In the genomic region with DNA sequence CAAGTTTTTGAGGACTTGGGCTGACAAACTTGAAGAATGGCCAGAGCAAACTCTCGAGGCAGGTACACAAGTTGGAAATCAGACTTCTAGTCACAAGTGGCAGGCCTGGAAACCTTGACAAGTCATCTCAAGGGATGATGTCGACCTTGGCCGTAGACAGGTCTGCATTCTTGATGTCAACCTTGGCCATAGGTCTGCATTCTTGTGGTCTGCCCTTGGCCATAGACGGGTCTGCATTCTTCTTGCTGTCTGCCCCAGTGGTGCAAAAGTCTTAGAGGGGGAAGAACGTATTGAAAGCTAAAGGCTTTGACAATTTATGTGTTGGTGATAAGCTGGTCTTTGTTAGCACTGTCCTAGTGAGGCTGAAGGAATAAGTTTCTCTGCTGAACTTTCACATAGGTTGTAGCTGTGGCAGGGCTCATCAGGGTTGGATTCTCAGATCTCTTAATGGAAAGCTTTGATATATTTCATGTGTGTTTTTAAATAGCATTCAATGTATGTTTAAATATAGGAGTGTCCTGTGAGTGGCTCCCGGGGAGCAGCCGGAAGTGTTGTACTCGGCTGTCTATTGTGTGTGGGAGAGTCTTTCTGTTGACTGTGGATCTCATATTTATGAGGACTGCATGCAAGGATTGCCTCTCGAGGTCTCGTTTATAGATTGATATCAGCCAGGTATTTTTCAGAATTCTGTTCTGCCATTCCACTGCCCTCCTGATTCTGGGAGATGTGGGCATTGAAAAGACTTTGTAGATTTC, we compare ENCODE assay signal across 11 cellular contexts. TPM values are rescaled to one million over a fixed set of nuclear protein-coding genes. Genes with fewer than 3 reads are reported as not detected.
DNase-seq lines count a peak whose midpoint lies in the region; ATAC-seq, FAIRE-seq and TF ChIP-seq lines count a peak whose summit lies in the region.
"Had no signal": no experiment of that assay in that cellular context is flagged by ENCODE, and none has a peak within 500 bp of the region (broad histone marks: within the 10 kb centered on the region; RNA-seq: fewer than 3 reads in every experiment).

No MANE protein-coding gene starts in this region.

- CTCF ChIA-PET in Panc1 (lab: Charles Lee) (interaction anchor here (0.7 kb wide), 1 partner anchor 123 kb away, joined by 3 read pairs; no protein-coding TSS in a partner anchor), GM10248 (lab: Yijun Ruan, JAX) (interaction anchor here (0.7 to 6.7 kb wide), 19 partner anchors 9 to 386 kb away, joined by 3 to 73 read pairs (median 3); no protein-coding TSS in a partner anchor)
- CTCF ChIA-PET in CD8-positive, alpha-beta memory T cell (lab: Charles Lee) = interaction anchor here (0.7 to 4.6 kb wide), 9 partner anchors 7 to 385 kb away, joined by 3 to 33 read pairs (median 5); no protein-coding TSS in a partner anchor

- H3K27ac Mint-ChIP-seq in CD8-positive, alpha-beta memory T cell = peak overlapping the region in 3 of 8 donors; percentile 25 to 64 (median 40)

- TF ChIP-seq POLR2A in GM12891 (IDR thresholded peaks at IDR 0.05; ENCODE audit: low read depth, low read length) = no peak

- in situ Hi-C loops in Panc1 (cut with HindIII; ENCODE audit: low pct_unique_long_range_greater_than_20kb, low sequenced_read_pairs) = no loop called here

- BruUV-seq in Panc1 (replicated peaks; lab: Mats Ljungman, UMichigan) = no TSS peak

- no peaks in the 10 kb centered on the region for H3K9me3 Mint-ChIP-seq in CD8-positive, alpha-beta memory T cell
- H3K9me3 Mint-ChIP-seq: naive B cell had no signal

- no peak overlapping the region for H3K4me3 ChIP-seq in AG10803 (ENCODE audit: low read length)
- H3K4me3 ChIP-seq in Panc1 (ENCODE audit: low read depth in 2 of 2, low read length in 2 of 2) = no peak overlapping the region
- no peak overlapping the region for H3K4me3 ChIP-seq in CD8-positive, alpha-beta memory T cell (ENCODE audit: low read length)

- H3K27me3 ChIP-seq in Panc1 (ENCODE audit: control insufficient read depth, insufficient read depth, low read length) = no peaks in the 10 kb centered on the region
- H3K27me3 ChIP-seq in CD8-positive, alpha-beta memory T cell (ENCODE audit: insufficient read depth, low read length, poor library complexity, severe bottlenecking) = no peaks in the 10 kb centered on the region

- H3K36me3 Mint-ChIP-seq in CD8-positive, alpha-beta memory T cell = peaks cover 0 to 23% (median 5%) of the 10 kb centered on the region in 3 donors
- H3K36me3 Mint-ChIP-seq: naive B cell had no signal

- no peaks in the 10 kb centered on the region for H3K27me3 Mint-ChIP-seq in CD8-positive, alpha-beta memory T cell
- H3K27me3 Mint-ChIP-seq: naive B cell had no signal

- ATAC-seq in Panc1 (0 out of 2 replicates have a peak, but pooled peaks have one; percentile 29), HG03097 (IDR thresholded peaks at IDR 0.05; ENCODE audit: low FRiP score, unreplicated experiment) (no peak)

- no peak overlapping the region for H3K27ac ChIP-seq in Panc1 (ENCODE audit: low read length)
- no peak overlapping the region for H3K27ac ChIP-seq in CD8-positive, alpha-beta memory T cell (ENCODE audit: low read depth, low read length)
- H3K27ac ChIP-seq: epithelial cell of prostate, HL-60 had no signal

- FAIRE-seq in GM12891 (lab: Jason Lieb, UNC) = no peak

- peaks cover 4 to 16% (median 11%) of the 10 kb centered on the region in 3 donors for H3K4me1 Mint-ChIP-seq in CD8-positive, alpha-beta memory T cell

- H3K9me3 ChIP-seq in Panc1 (ENCODE audit: control insufficient read depth, insufficient read depth, low read depth, low read length) = no peaks in the 10 kb centered on the region
- no peaks in the 10 kb centered on the region for H3K9me3 ChIP-seq in CD8-positive, alpha-beta memory T cell (ENCODE audit: low read length)

- H3K4me3 Mint-ChIP-seq in CD8-positive, alpha-beta memory T cell = no peak overlapping the region
- H3K4me3 Mint-ChIP-seq: naive B cell had no signal

- DNase-seq in AG10803 (ENCODE audit: low read depth) = peak; percentile 60
- DNase-seq in M059J (ENCODE audit: low read depth) = peak; percentile 19
- DNase-seq in Panc1 (ENCODE audit: low read depth, low spot score) = no peak
- DNase-seq in kidney tubule cell (ENCODE audit: low spot score) = peak; percentile 81
- no peak for DNase-seq in GM10248 (ENCODE audit: extremely low spot score)
- DNase-seq in CD8-positive, alpha-beta memory T cell = no peak
- DNase-seq in GM12891 (ENCODE audit: insufficient read length, low spot score) = no peak

- H3K4me1 ChIP-seq in Panc1 (ENCODE audit: control insufficient read depth, insufficient read depth, low read length) = no peaks in the 10 kb centered on the region
- H3K4me1 ChIP-seq in CD8-positive, alpha-beta memory T cell (ENCODE audit: insufficient read depth, low read length) = peaks cover 6% of the 10 kb centered on the region

- intact Hi-C loops in Panc1 (cut with micrococcal nuclease; ENCODE audit: unreplicated experiment) = loop anchor here (2.0 kb wide), 1 partner anchor 124 kb away; no protein-coding TSS in a partner anchor

- TF ChIP-seq CTCF in AG10803 (conservative IDR thresholded peaks at IDR 0.05; ENCODE audit: low read length) (no peak), Panc1 (IDR thresholded peaks at IDR 0.05) (no peak), GM10248 (IDR thresholded peaks at IDR 0.05; ENCODE audit: control extremely low read depth, extremely low read depth, low read depth, missing control alignments) (no peak)

- no peaks in the 10 kb centered on the region for H3K36me3 ChIP-seq in Panc1 (ENCODE audit: control insufficient read depth, insufficient read depth, low read length)
- H3K36me3 ChIP-seq in CD8-positive, alpha-beta memory T cell (ENCODE audit: insufficient read depth, low read length) = no peaks in the 10 kb centered on the region

- POLR2A ChIA-PET in Panc1 (lab: Charles Lee) = no interaction called here
- POLR2A ChIA-PET in GM10248 (lab: Yijun Ruan, JAX) = no interaction called here
- POLR2A ChIA-PET in CD8-positive, alpha-beta memory T cell (lab: Charles Lee) = no interaction called here

TF ChIP-seq in GM12891, 5 proteins besides CTCF, POLR2A, EP300 and RAD21:
- TF ChIP-seq POLR2AphosphoS5 (IDR thresholded peaks at IDR 0.05; ENCODE audit: low read depth, low read length) (no peak), TAF1 (IDR thresholded peaks at IDR 0.05; ENCODE audit: low read depth, low read length) (no peak), SPI1 (IDR thresholded peaks at IDR 0.05; ENCODE audit: low read depth, low read length) (no peak), POU2F2 (IDR thresholded peaks at IDR 0.05; ENCODE audit: low read depth, low read length) (no peak), PAX5 (IDR thresholded peaks at IDR 0.05; ENCODE audit: insufficient read depth, low read length, severe bottlenecking) (no peak)

RNA-seq across cellular contexts. Expression of gene SUB1, which starts 27.0 kb away (rescaled TPM):
- total RNA-seq in M059J (2014; rRNA removed; shearing (Covaris generic)) = 243 and 612 TPM in 2 replicates
- total RNA-seq in Panc1 (2021; ENCODE audit: unreplicated experiment) = 204 TPM
- 85.8 TPM for polyA plus RNA-seq in Panc1 (2012; ENCODE audit: insufficient read length)
- total RNA-seq in CD8-positive, alpha-beta memory T cell = 100 to 1,000 TPM; 484 to 511 TPM
- 476 TPM for polyA plus RNA-seq in CD8-positive, alpha-beta memory T cell
- polyA plus RNA-seq in GM12891 (2012; ENCODE audit: low read depth, missing spikeins) = 407 TPM

Comparison
In these comparisons a context has a peak if more than half of its experiments do, and no peak if none do; other contexts are left out.
1. DNase-seq: peak in AG10803 (single experiment), M059J (single experiment) and kidney tubule cell (single experiment); none in Panc1 (single experiment), GM10248 (single experiment), CD8-positive, alpha-beta memory T cell (0 of 5) and GM12891 (single experiment).